ENCODE assay signal across 8 cellular contexts in the genomic region with DNA sequence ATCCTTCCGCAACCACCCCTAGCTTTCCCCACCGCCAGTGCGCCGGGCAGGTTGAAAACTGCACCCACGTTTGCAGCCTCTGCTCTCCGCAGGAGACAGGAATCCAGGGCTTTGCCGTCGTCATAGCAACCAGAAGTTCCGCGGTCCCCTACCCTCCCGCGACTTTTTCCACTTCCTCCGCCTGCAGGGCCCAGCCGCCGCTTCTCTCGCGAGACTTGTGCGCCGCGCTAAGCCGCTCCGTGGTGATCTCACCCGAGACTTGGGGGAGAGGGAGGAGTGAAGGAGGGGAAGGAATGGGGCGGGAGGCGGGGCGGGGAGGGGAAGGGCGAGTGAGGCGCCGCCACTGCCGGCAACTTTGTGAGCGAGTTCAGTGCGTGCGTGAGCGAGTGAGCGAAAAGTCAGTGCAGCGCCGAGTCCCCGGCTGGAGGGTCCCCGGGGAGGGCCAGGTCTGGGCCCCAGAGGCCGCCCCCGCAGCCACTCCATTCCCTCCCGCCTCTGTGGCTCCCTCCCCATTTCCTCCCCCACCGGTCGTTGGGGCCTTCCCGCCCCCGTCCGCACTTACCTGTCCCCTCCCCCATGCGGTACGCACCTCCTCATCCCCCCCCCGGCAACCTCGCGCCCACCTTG. TPM values are rescaled to one million over a fixed set of nuclear protein-coding genes. Genes with fewer than 3 reads are reported as not detected.
DNase-seq lines count a peak whose midpoint lies in the region; ATAC-seq and TF ChIP-seq lines count a peak whose summit lies in the region.

A gene (plus strand): TSS at position 370 of the 627 bp plus-strand sequence.

- peaks cover 40% of the 10 kb centered on the region for H3K4me1 Mint-ChIP-seq in activated CD4-positive, alpha-beta T cell treated with anti-CD3 and anti-CD28 coated beads, Interleukin-2, amount 10 ng/mL, durations not matched to agents 24 days and 14 days

- H3K36me3 Mint-ChIP-seq in activated CD4-positive, alpha-beta T cell treated with anti-CD3 and anti-CD28 coated beads, Interleukin-2, amount 10 ng/mL, durations not matched to agents 24 days and 14 days (ENCODE audit: low read depth) = peaks cover 12% of the 10 kb centered on the region

- H3K4me3 Mint-ChIP-seq in activated CD4-positive, alpha-beta T cell treated with anti-CD3 and anti-CD28 coated beads, Interleukin-2, amount 10 ng/mL, durations not matched to agents 24 days and 14 days = peak within 1 kb of the TSS; percentile 96

- no peak for TF ChIP-seq CTCF in BJ (IDR thresholded peaks at IDR 0.05; ENCODE audit: insufficient read depth, low read depth, low read length)
- TF ChIP-seq CTCF in coronary artery (IDR thresholded peaks at IDR 0.05) = no peak

- H3K9me3 Mint-ChIP-seq in activated CD4-positive, alpha-beta T cell treated with anti-CD3 and anti-CD28 coated beads, Interleukin-2, amount 10 ng/mL, durations not matched to agents 24 days and 14 days = no peaks in the 10 kb centered on the region

- DNase-seq in BJ (ENCODE audit: low read depth) (peak; percentile 89), NCI-H526 treated with DMSO at 0.1 percent for 48 hours (lab: John Stamatoyannopoulos, UW) (peak; percentile 93), coronary artery (ENCODE audit: low spot score) (peak; percentile 99), left colon (peak; percentile 97 to 99)
- peak; percentile 100 for DNase-seq in activated CD4-positive, alpha-beta T cell treated with anti-CD3 and anti-CD28 coated beads, Interleukin-2, amount 10 ng/mL, durations not matched to agents 24 days and 14 days
- peak; percentile 99 for DNase-seq in stimulated activated CD4-positive, alpha-beta T cell treated with anti-CD3 and anti-CD28 coated beads, Interleukin-1b, Interleukin-23, amount 100 ng/mL, for 48 hours

- H3K4me3 ChIP-seq in BJ (ENCODE audit: low read depth, low read length) = peak within 1 kb of the TSS; percentile 92
- peak within 1 kb of the TSS; percentile 96 for H3K4me3 ChIP-seq in coronary artery

- intact Hi-C loops in activated CD4-positive, alpha-beta T cell treated with anti-CD3 and anti-CD28 coated beads, Interleukin-2, amount 10 ng/mL, durations not matched to agents 24 days and 14 days (cut with micrococcal nuclease) = loop anchor here (1.0 to 10.0 kb wide), 14 partner anchors 12 to 535 kb away; no protein-coding TSS in a partner anchor
- intact Hi-C loops in left colon (cut with DNase I, micrococcal nuclease) = loop anchor here in 1 of 2 donors (10.0 kb wide), 1 partner anchor 435 kb away; no protein-coding TSS in a partner anchor

- peak within 1 kb of the TSS; percentile 99 for H3K27ac Mint-ChIP-seq in activated CD4-positive, alpha-beta T cell treated with anti-CD3 and anti-CD28 coated beads, Interleukin-2, amount 10 ng/mL, durations not matched to agents 24 days and 14 days

- peak within 1 kb of the TSS; percentile 91 to 100 for H3K27ac ChIP-seq in coronary artery

- no peaks in the 10 kb centered on the region for H3K27me3 ChIP-seq in BJ (ENCODE audit: control insufficient read depth, insufficient read depth, low read length)

- no peaks in the 10 kb centered on the region for H3K27me3 Mint-ChIP-seq in activated CD4-positive, alpha-beta T cell treated with anti-CD3 and anti-CD28 coated beads, Interleukin-2, amount 10 ng/mL, durations not matched to agents 24 days and 14 days

- H3K36me3 ChIP-seq in BJ (ENCODE audit: control insufficient read depth, insufficient read depth, low read length) = no peaks in the 10 kb centered on the region

- CTCF ChIA-PET in BJ (lab: Yijun Ruan, JAX) = interaction anchor here (0.7 to 2.9 kb wide), 3 partner anchors 15 to 182 kb away, joined by 3 to 11 read pairs (median 3); no protein-coding TSS in a partner anchor

- peak; percentile 83 for ATAC-seq in GM19324 (IDR thresholded peaks at IDR 0.05; ENCODE audit: low FRiP score, unreplicated experiment)
- ATAC-seq in HG03469 (IDR thresholded peaks at IDR 0.05; ENCODE audit: unreplicated experiment) = peak; percentile 55
- peak; percentile 82 for ATAC-seq in left colon

- POLR2A ChIA-PET in BJ (lab: Charles Lee) = interaction anchor here (1.0 kb wide), 1 partner anchor 53 kb away, joined by 4 read pairs; no protein-coding TSS in a partner anchor

RNA-seq across cellular contexts. Expression of the gene that starts here (rescaled TPM):
- 59.1 and 73.3 TPM in 2 replicates for polyA plus RNA-seq in BJ (2011; rRNA removed)
- polyA minus RNA-seq in BJ (2011; rRNA and poly(A)+ RNA removed) = 79.0 and 79.3 TPM in 2 replicates
- 69.7 and 72.6 TPM in 2 replicates for total RNA-seq in activated CD4-positive, alpha-beta T cell treated with anti-CD3 and anti-CD28 coated beads, Interleukin-2, amount 10 ng/mL, durations not matched to agents 24 days and 14 days
- total RNA-seq in left colon = 10 to 100 TPM; 53.1 to 61.8 TPM

Comparison
In these comparisons a context has a peak if more than half of its experiments do, and no peak if none do; other contexts are left out.
1. Peak in every context shown above with its lines: DNase-seq, ATAC-seq, H3K4me3 ChIP-seq and H3K27ac ChIP-seq.